In the genomic region with DNA sequence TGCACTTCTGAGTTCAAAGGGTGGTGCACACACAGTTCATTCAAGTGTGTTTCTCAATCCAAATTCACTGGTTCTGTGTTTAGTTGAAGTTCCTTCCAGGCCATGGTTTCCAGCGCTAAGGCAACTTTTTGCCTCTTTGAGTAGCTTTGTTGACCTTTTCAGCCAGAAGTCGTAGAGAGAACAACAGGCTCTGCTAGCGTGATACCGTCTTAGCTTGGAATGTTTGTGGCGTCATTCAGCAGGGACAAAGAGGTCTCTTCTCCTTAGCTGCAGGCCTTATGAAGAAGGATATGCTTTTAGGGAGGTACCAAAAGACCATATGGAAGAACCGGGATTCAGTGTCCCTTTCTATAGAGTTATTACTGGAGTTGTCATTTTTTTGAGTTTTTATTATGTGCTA, we compare ENCODE assay signal across 26 cellular contexts.
"Had no signal": no experiment of that assay in that cellular context is flagged by ENCODE, and none has a peak within 500 bp of the region (broad histone marks: within the 10 kb centered on the region; RNA-seq: fewer than 3 reads in every experiment).

No MANE protein-coding gene starts in this region.

- H3K4me1 ChIP-seq: left ventricle myocardium inferior, parathyroid adenoma, right atrium auricular region, suprapubic skin, tibial nerve, uterus had no signal

- H3K9me3 Mint-ChIP-seq: immature natural killer cell; memory B cell; natural killer cell treated with Interleukin-12 subunit alpha and Interleukin-12 subunit beta and Interleukin-15 and Interleukin-18, amount 100 ng/mL, for 72 hours; stimulated activated naive B cell treated with anti-CD40 and anti-IgM and Interleukin-4, amounts not matched to agents 10 μg/mL and 1 μg/mL and 100 μg/mL, for 72 hours; stimulated activated naive CD8-positive, alpha-beta T cell treated with anti-CD3 and anti-CD28 coated beads, Interleukin-15, Interleukin-2, amounts not matched to agents 100 ng/mL and 50 ng/mL, for 24 hours; type B pancreatic cell had no signal

- H3K4me3 Mint-ChIP-seq: immature natural killer cell; memory B cell; naive thymus-derived CD4-positive, alpha-beta T cell; natural killer cell treated with Interleukin-12 subunit alpha and Interleukin-12 subunit beta and Interleukin-15 and Interleukin-18, amount 100 ng/mL, for 72 hours; stimulated activated naive B cell treated with anti-CD40 and anti-IgM and Interleukin-4, amounts not matched to agents 10 μg/mL and 1 μg/mL and 100 μg/mL, for 72 hours; stimulated activated naive CD8-positive, alpha-beta T cell treated with anti-CD3 and anti-CD28 coated beads, Interleukin-15, Interleukin-2, amounts not matched to agents 100 ng/mL and 50 ng/mL, for 24 hours; type B pancreatic cell had no signal

- H2AFZ ChIP-seq: parathyroid adenoma had no signal

- ATAC-seq: mucosa of descending colon; naive thymus-derived CD4-positive, alpha-beta T cell; natural killer cell treated with Interleukin-12 subunit alpha and Interleukin-12 subunit beta and Interleukin-15 and Interleukin-18, amount 100 ng/mL, for 72 hours; sciatic nerve; stimulated activated naive B cell treated with anti-CD40 and anti-IgM and Interleukin-4, amounts not matched to agents 10 μg/mL and 1 μg/mL and 100 μg/mL, for 72 hours had no signal

- H3K27ac Mint-ChIP-seq: immature natural killer cell; memory B cell; naive thymus-derived CD4-positive, alpha-beta T cell; natural killer cell treated with Interleukin-12 subunit alpha and Interleukin-12 subunit beta and Interleukin-15 and Interleukin-18, amount 100 ng/mL, for 72 hours; stimulated activated naive CD8-positive, alpha-beta T cell treated with anti-CD3 and anti-CD28 coated beads, Interleukin-15, Interleukin-2, amounts not matched to agents 100 ng/mL and 50 ng/mL, for 24 hours; type B pancreatic cell had no signal

- DNase-seq: hypothalamus; immature natural killer cell; kidney; left ventricle myocardium inferior; midbrain; mucosa of descending colon; naive thymus-derived CD4-positive, alpha-beta T cell; nucleus accumbens; stimulated activated CD4-positive, alpha-beta T cell treated with anti-CD3 and anti-CD28 coated beads, Interleukin-12 subunit alpha, Interleukin-12 subunit beta, amount 100 ng/mL, for 4 hours; stimulated activated CD4-positive, alpha-beta T cell treated with anti-CD3 and anti-CD28 coated beads, Interleukin-15, amount 100 ng/mL, for 24 hours; stimulated activated CD4-positive, alpha-beta T cell treated with anti-CD3 and anti-CD28 coated beads, Interleukin-2, amount 100 ng/mL, for 24 hours; stimulated activated CD4-positive, alpha-beta T cell treated with anti-CD3 and anti-CD28 coated beads, Interleukin-4, amount 100 ng/mL, for 1 hour; stimulated activated naive B cell treated with anti-CD40 and anti-IgM and Interleukin-4, amounts not matched to agents 10 μg/mL and 1 μg/mL and 100 μg/mL, for 72 hours; uterus had no signal

- H3K36me3 ChIP-seq: left ventricle myocardium inferior, right atrium auricular region, suprapubic skin, thoracic aorta, uterus had no signal

- H3K36me3 Mint-ChIP-seq: immature natural killer cell; memory B cell; naive thymus-derived CD4-positive, alpha-beta T cell; natural killer cell treated with Interleukin-12 subunit alpha and Interleukin-12 subunit beta and Interleukin-15 and Interleukin-18, amount 100 ng/mL, for 72 hours; stimulated activated naive B cell treated with anti-CD40 and anti-IgM and Interleukin-4, amounts not matched to agents 10 μg/mL and 1 μg/mL and 100 μg/mL, for 72 hours; type B pancreatic cell had no signal

- H3K4me1 Mint-ChIP-seq: immature natural killer cell; memory B cell; naive thymus-derived CD4-positive, alpha-beta T cell; stimulated activated naive B cell treated with anti-CD40 and anti-IgM and Interleukin-4, amounts not matched to agents 10 μg/mL and 1 μg/mL and 100 μg/mL, for 72 hours had no signal

- H3K27ac ChIP-seq: left ventricle myocardium inferior, parathyroid adenoma, right atrium auricular region, skin epidermis, suprapubic skin, thoracic aorta, tibial nerve, uterus had no signal

- H3K27me3 ChIP-seq: right atrium auricular region, suprapubic skin, tibial nerve, uterus had no signal

- H3K27me3 Mint-ChIP-seq: stimulated activated naive B cell treated with anti-CD40 and anti-IgM and Interleukin-4, amounts not matched to agents 10 μg/mL and 1 μg/mL and 100 μg/mL, for 72 hours; stimulated activated naive CD8-positive, alpha-beta T cell treated with anti-CD3 and anti-CD28 coated beads, Interleukin-15, Interleukin-2, amounts not matched to agents 100 ng/mL and 50 ng/mL, for 24 hours had no signal

- H3K4me3 ChIP-seq: left ventricle myocardium inferior, lung, mucosa of descending colon, right atrium auricular region, skin epidermis, suprapubic skin, thoracic aorta, tibial nerve, uterus had no signal

- H3K9me3 ChIP-seq: left ventricle myocardium inferior, mucosa of descending colon, right atrium auricular region, suprapubic skin, thoracic aorta, tibial nerve, uterus had no signal

- H3K9ac ChIP-seq: parathyroid adenoma had no signal
